Comparison of ENCODE assay signal across 1 cellular context in the genomic region with DNA sequence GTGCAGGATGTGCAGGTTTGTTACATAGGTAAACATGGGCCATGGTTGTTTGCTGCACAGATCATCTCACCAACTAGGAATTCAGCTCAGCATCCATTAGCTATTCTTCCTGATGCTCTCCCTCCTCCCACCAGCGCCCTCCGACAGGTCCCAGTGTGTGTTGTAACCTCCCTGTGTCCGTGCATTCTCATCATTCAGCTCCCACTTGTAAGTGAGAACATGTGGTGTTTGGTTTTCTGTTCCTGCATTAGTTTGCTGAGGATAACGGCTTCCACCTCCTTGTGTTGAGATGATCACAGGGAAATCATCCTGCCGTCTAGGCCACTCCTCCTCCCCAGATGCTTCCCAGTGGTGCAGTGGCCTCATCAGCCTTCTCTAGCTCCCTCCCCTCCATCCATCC.
TF ChIP-seq lines count a peak whose summit lies in the region.

No MANE protein-coding gene starts in this region.

TF ChIP-seq in GM23338, 12 proteins besides CTCF, POLR2A, EP300 and RAD21 (continued from another document):
- TF ChIP-seq, protein P1, sequence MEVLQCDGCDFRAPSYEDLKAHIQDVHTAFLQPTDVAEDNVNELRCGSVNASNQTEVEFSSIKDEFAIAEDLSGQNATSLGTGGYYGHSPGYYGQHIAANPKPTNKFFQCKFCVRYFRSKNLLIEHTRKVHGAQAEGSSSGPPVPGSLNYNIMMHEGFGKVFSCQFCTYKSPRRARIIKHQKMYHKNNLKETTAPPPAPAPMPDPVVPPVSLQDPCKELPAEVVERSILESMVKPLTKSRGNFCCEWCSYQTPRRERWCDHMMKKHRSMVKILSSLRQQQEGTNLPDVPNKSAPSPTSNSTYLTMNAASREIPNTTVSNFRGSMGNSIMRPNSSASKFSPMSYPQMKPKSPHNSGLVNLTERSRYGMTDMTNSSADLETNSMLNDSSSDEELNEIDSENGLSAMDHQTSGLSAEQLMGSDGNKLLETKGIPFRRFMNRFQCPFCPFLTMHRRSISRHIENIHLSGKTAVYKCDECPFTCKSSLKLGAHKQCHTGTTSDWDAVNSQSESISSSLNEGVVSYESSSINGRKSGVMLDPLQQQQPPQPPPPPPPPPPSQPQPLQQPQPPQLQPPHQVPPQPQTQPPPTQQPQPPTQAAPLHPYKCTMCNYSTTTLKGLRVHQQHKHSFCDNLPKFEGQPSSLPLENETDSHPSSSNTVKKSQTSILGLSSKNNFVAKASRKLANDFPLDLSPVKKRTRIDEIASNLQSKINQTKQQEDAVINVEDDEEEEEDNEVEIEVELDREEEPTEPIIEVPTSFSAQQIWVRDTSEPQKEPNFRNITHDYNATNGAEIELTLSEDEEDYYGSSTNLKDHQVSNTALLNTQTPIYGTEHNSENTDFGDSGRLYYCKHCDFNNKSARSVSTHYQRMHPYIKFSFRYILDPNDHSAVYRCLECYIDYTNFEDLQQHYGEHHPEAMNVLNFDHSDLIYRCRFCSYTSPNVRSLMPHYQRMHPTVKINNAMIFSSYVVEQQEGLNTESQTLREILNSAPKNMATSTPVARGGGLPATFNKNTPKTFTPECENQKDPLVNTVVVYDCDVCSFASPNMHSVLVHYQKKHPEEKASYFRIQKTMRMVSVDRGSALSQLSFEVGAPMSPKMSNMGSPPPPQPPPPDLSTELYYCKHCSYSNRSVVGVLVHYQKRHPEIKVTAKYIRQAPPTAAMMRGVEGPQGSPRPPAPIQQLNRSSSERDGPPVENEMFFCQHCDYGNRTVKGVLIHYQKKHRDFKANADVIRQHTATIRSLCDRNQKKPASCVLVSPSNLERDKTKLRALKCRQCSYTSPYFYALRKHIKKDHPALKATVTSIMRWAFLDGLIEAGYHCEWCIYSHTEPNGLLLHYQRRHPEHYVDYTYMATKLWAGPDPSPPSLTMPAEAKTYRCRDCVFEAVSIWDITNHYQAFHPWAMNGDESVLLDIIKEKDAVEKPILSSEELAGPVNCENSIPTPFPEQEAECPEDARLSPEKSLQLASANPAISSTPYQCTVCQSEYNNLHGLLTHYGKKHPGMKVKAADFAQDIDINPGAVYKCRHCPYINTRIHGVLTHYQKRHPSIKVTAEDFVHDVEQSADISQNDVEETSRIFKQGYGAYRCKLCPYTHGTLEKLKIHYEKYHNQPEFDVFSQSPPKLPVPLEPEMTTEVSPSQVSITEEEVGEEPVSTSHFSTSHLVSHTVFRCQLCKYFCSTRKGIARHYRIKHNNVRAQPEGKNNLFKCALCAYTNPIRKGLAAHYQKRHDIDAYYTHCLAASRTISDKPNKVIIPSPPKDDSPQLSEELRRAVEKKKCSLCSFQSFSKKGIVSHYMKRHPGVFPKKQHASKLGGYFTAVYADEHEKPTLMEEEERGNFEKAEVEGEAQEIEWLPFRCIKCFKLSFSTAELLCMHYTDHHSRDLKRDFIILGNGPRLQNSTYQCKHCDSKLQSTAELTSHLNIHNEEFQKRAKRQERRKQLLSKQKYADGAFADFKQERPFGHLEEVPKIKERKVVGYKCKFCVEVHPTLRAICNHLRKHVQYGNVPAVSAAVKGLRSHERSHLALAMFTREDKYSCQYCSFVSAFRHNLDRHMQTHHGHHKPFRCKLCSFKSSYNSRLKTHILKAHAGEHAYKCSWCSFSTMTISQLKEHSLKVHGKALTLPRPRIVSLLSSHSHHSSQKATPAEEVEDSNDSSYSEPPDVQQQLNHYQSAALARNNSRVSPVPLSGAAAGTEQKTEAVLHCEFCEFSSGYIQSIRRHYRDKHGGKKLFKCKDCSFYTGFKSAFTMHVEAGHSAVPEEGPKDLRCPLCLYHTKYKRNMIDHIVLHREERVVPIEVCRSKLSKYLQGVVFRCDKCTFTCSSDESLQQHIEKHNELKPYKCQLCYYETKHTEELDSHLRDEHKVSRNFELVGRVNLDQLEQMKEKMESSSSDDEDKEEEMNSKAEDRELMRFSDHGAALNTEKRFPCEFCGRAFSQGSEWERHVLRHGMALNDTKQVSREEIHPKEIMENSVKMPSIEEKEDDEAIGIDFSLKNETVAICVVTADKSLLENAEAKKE (CRISPR knock-in tag; IDR thresholded peaks at IDR 0.05): no peak
- TF ChIP-seq JUNB (IDR thresholded peaks at IDR 0.05; ENCODE audit: unreplicated experiment): no peak
- no peak for TF ChIP-seq STAT1 (IDR thresholded peaks at IDR 0.05; ENCODE audit: unreplicated experiment)
- TF ChIP-seq EZH2 (IDR thresholded peaks at IDR 0.05; ENCODE audit: low read depth, unreplicated experiment): no peak
- no peak for TF ChIP-seq ZNF114 (CRISPR knock-in tag; IDR thresholded peaks at IDR 0.05)
